ENCODE assay signal across 8 cellular contexts in genomic region chr16:3431779-3432219, GRCh38. TPM values are rescaled to one million over a fixed set of nuclear protein-coding genes. Genes with fewer than 3 reads are reported as not detected.
A peak's percentile ranks its signal among the peaks of the same experiment; 100 is the strongest.
DNase-seq lines count a peak whose midpoint lies in the region; ATAC-seq, FAIRE-seq and TF ChIP-seq lines count a peak whose summit lies in the region.

No MANE protein-coding gene starts in this region.

- TF ChIP-seq CTCF in CD14-positive monocyte (IDR thresholded peaks at IDR 0.05) (no peak), brain microvascular endothelial cell (IDR thresholded peaks at IDR 0.05; ENCODE audit: low read depth, low read length, missing control alignments) (no peak), neutrophil (IDR thresholded peaks at IDR 0.05) (no peak), tibial artery (IDR thresholded peaks at IDR 0.05) (no peak)

- H3K4me3 ChIP-seq in brain microvascular endothelial cell (ENCODE audit: low read depth, low read length) (peak overlapping the region; percentile 34), neutrophil (ENCODE audit: low read depth in 1 of 2, low read length in 1 of 2) (peak overlapping the region in 1 of 2 experiments; percentile 53), tibial artery (peak overlapping the region; percentile 14 to 20)

- H3K36me3 Mint-ChIP-seq in CD14-positive monocyte = peaks cover 28 to 32% of the 10 kb centered on the region in 2 donors

- peaks cover 19 to 66% (median 41%) of the 10 kb centered on the region in 7 donors for H3K9me3 Mint-ChIP-seq in CD14-positive monocyte

- H3K4me1 ChIP-seq in neutrophil (ENCODE audit: control insufficient read depth in 1 of 2, insufficient read depth in 1 of 2, low read depth in 1 of 2, low read length in 1 of 2) = peaks cover 0 to 6% of the 10 kb centered on the region in 2 experiments
- H3K4me1 ChIP-seq in tibial artery = no peaks in the 10 kb centered on the region

- H3K4me1 Mint-ChIP-seq in CD14-positive monocyte = peaks cover 8% of the 10 kb centered on the region

- H3K27me3 ChIP-seq in brain microvascular endothelial cell (replicated peaks) (no peaks in the 10 kb centered on the region), neutrophil (peaks cover 43% of the 10 kb centered on the region), tibial artery (no peaks in the 10 kb centered on the region)

- no peak for ATAC-seq in HG02840 (IDR thresholded peaks at IDR 0.05; ENCODE audit: low FRiP score, unreplicated experiment)

- H3K36me3 ChIP-seq in brain microvascular endothelial cell (replicated peaks) = peaks cover 4% of the 10 kb centered on the region
- H3K36me3 ChIP-seq in neutrophil = peaks cover 8% of the 10 kb centered on the region
- H3K36me3 ChIP-seq in tibial artery = peaks cover 14 to 24% (median 19%) of the 10 kb centered on the region in 3 donors

- H3K4me3 Mint-ChIP-seq in CD14-positive monocyte = peak overlapping the region; percentile 48 to 63

- in situ Hi-C loops in brain microvascular endothelial cell (cut with HindIII; ENCODE audit: low pct_ligation_motif_present, low sequenced_read_pairs) = no loop called here

- no peak for FAIRE-seq in H54 (lab: Jason Lieb, UNC)

- no peak for DNase-seq in CD14-positive monocyte (ENCODE audit: low spot score)
- DNase-seq in T1000 (lab: John Stamatoyannopoulos, UW) = peak; percentile 76
- DNase-seq in brain microvascular endothelial cell = peak; percentile 12
- DNase-seq in tibial artery = peak in 1 of 2 donors; percentile 24
- no peak for DNase-seq in HPDE6-E6E7 (ENCODE audit: extremely low spot score)
- no peak for DNase-seq in H54 (ENCODE audit: insufficient read length, low spot score)

- H3K27me3 Mint-ChIP-seq in CD14-positive monocyte (ENCODE audit: low read depth in 3 of 3) = peaks cover 3 to 24% (median 4%) of the 10 kb centered on the region in 3 donors

- no peaks in the 10 kb centered on the region for H3K9me3 ChIP-seq in neutrophil
- no peaks in the 10 kb centered on the region for H3K9me3 ChIP-seq in tibial artery

- no peak for TF ChIP-seq POLR2A in H54 (IDR thresholded peaks at IDR 0.05; ENCODE audit: low read depth, low read length)

- peak overlapping the region in 2 of 7 donors; percentile 13 to 21 for H3K27ac Mint-ChIP-seq in CD14-positive monocyte

- no peak overlapping the region for H3K27ac ChIP-seq in brain microvascular endothelial cell
- peak overlapping the region; percentile 51 for H3K27ac ChIP-seq in neutrophil
- no peak overlapping the region for H3K27ac ChIP-seq in tibial artery

- intact Hi-C loops in CD14-positive monocyte (cut with micrococcal nuclease) (no loop called here), tibial artery (cut with DNase I; ENCODE audit: low total_unique reads) (no loop called here)

RNA-seq across cellular contexts. Expression of gene ZNF597, which starts 11.5 kb away (rescaled TPM):
- 1 to 10 TPM in 1 of 2 donors, under 1 TPM in 1; 0.98 to 1.0 TPM for polyA plus RNA-seq in CD14-positive monocyte

RNA-seq across cellular contexts. Expression of gene NAA60, which starts 11.7 kb away (rescaled TPM):
- polyA plus RNA-seq in CD14-positive monocyte = 10 to 100 TPM; 29.7 to 48.8 TPM

RNA-seq across cellular contexts. Expression of gene ZNF174, which starts 30.8 kb away (rescaled TPM):
- 1 to 10 TPM; 4.9 to 5.6 TPM for polyA plus RNA-seq in CD14-positive monocyte

RNA-seq across cellular contexts. Expression of gene ZSCAN32, which starts 31.0 kb away (rescaled TPM):
- polyA plus RNA-seq in CD14-positive monocyte = 1 to 10 TPM; 5.7 to 7.7 TPM

Comparison
In these comparisons a context has a peak if more than half of its experiments do, and no peak if none do; other contexts are left out.
1. DNase-seq: peak in T1000 (single experiment) and brain microvascular endothelial cell (single experiment); none in CD14-positive monocyte (single experiment), HPDE6-E6E7 (single experiment) and H54 (single experiment).